In genomic region chr13:108176685-108177274, GRCh38 we compare ENCODE assay signal across 8 cellular contexts. TPM values are rescaled to one million over a fixed set of nuclear protein-coding genes. Genes with fewer than 3 reads are reported as not detected.
DNase-seq lines count a peak whose midpoint lies in the region; ATAC-seq and TF ChIP-seq lines count a peak whose summit lies in the region.

No MANE protein-coding gene starts in this region.

- peaks cover 11% of the 10 kb centered on the region for H3K9me3 Mint-ChIP-seq in activated naive CD8-positive, alpha-beta T cell treated with anti-CD3 and anti-CD28 coated beads, Interleukin-2, amount 50 U/mL, for 24 hours

- no peaks in the 10 kb centered on the region for H3K4me1 Mint-ChIP-seq in activated naive CD8-positive, alpha-beta T cell treated with anti-CD3 and anti-CD28 coated beads, Interleukin-2, amount 50 U/mL, for 24 hours

- H3K27ac ChIP-seq in gastrocnemius medialis = no peak overlapping the region
- no peak overlapping the region for H3K27ac ChIP-seq in coronary artery

- peaks cover 2% of the 10 kb centered on the region for H3K27me3 Mint-ChIP-seq in activated naive CD8-positive, alpha-beta T cell treated with anti-CD3 and anti-CD28 coated beads, Interleukin-2, amount 50 U/mL, for 24 hours

- H3K4me3 ChIP-seq in gastrocnemius medialis (no peak overlapping the region), coronary artery (no peak overlapping the region)

- H3K4me1 ChIP-seq in gastrocnemius medialis = no peaks in the 10 kb centered on the region

- no peaks in the 10 kb centered on the region for H3K36me3 ChIP-seq in gastrocnemius medialis

- no peak for TF ChIP-seq POLR2A in gastrocnemius medialis (IDR thresholded peaks at IDR 0.05)

- DNase-seq in D341Med (ENCODE audit: low spot score) (peak; percentile 53), SK-MEL-5 (ENCODE audit: low read depth, low spot score) (peak; percentile 73), left lobe of liver (ENCODE audit: low spot score) (no peak), gastrocnemius medialis (no peak), coronary artery (ENCODE audit: low spot score) (no peak)
- peak; percentile 70 for DNase-seq in activated naive CD8-positive, alpha-beta T cell treated with anti-CD3 and anti-CD28 coated beads, Interleukin-2, amount 50 U/mL, for 24 hours
- DNase-seq in stimulated activated naive CD8-positive, alpha-beta T cell treated with anti-CD3 and anti-CD28 coated beads, Interleukin-15, Interleukin-2, amounts not matched to agents 100 U/mL and 50 U/mL, for 24 hours = peak; percentile 73

- TF ChIP-seq CTCF in gastrocnemius medialis (IDR thresholded peaks at IDR 0.05 in 4 of 5, conservative IDR thresholded peaks at IDR 0.05 in 1 of 5) (no peak), coronary artery (IDR thresholded peaks at IDR 0.05) (no peak)

- in situ Hi-C loops in SK-MEL-5 (cut with HindIII; ENCODE audit: low pct_unique_long_range_greater_than_20kb, low sequenced_read_pairs) (no loop called here), gastrocnemius medialis (cut with MboI; ENCODE audit: low sequenced_read_pairs in 4 of 4) (no loop called here)

- H3K27me3 ChIP-seq in gastrocnemius medialis = no peaks in the 10 kb centered on the region

- intact Hi-C loops in gastrocnemius medialis (cut with DNase I; ENCODE audit: low total_unique reads) = no loop called here

- no peak overlapping the region for H3K27ac Mint-ChIP-seq in activated naive CD8-positive, alpha-beta T cell treated with anti-CD3 and anti-CD28 coated beads, Interleukin-2, amount 50 U/mL, for 24 hours

- peaks cover 2% of the 10 kb centered on the region for H3K36me3 Mint-ChIP-seq in activated naive CD8-positive, alpha-beta T cell treated with anti-CD3 and anti-CD28 coated beads, Interleukin-2, amount 50 U/mL, for 24 hours (ENCODE audit: low read depth)

- ATAC-seq in GM21786 (IDR thresholded peaks at IDR 0.05; ENCODE audit: unreplicated experiment) (peak; percentile 53), left lobe of liver (peak; percentile 44), gastrocnemius medialis (no peak)
- no peak for ATAC-seq in activated naive CD8-positive, alpha-beta T cell treated with anti-CD3 and anti-CD28 coated beads, Interleukin-2, amount 50 U/mL, for 24 hours
- ATAC-seq in stimulated activated naive CD8-positive, alpha-beta T cell treated with anti-CD3 and anti-CD28 coated beads, Interleukin-15, Interleukin-2, amounts not matched to agents 100 U/mL and 50 U/mL, for 24 hours = no peak

- no peak overlapping the region for H3K4me3 Mint-ChIP-seq in activated naive CD8-positive, alpha-beta T cell treated with anti-CD3 and anti-CD28 coated beads, Interleukin-2, amount 50 U/mL, for 24 hours

- H3K9me3 ChIP-seq in gastrocnemius medialis = peaks cover 0 to 6% (median 0%) of the 10 kb centered on the region in 3 donors

RNA-seq across cellular contexts. Expression of gene LIG4, which starts 38.6 kb away (rescaled TPM):
- 14.0 and 16.7 TPM in 2 replicates for total RNA-seq in SK-MEL-5 (2014; rRNA removed; shearing (Covaris generic))
- 10.1 and 11.2 TPM in 2 replicates for polyA plus RNA-seq in SK-MEL-5 (2015; cell fraction: cytosol; rRNA removed)
- polyA plus RNA-seq in SK-MEL-5 (2015; cell fraction: nucleus; rRNA removed) = 36.3 and 38.1 TPM in 2 replicates
- total RNA-seq in left lobe of liver = 7.1 TPM
- total RNA-seq in gastrocnemius medialis = 10 to 100 TPM in 3 of 4 donors, 1 to 10 TPM in 1; 5.6 to 12.4 (median 11.3) TPM

RNA-seq across cellular contexts. Expression of gene ABHD13, which starts 41.4 kb away (rescaled TPM):
- 9.6 and 10.4 TPM in 2 replicates for total RNA-seq in SK-MEL-5 (2014; rRNA removed; shearing (Covaris generic))
- 10.5 and 11.6 TPM in 2 replicates for polyA plus RNA-seq in SK-MEL-5 (2015; cell fraction: cytosol; rRNA removed)
- polyA plus RNA-seq in SK-MEL-5 (2015; cell fraction: nucleus; rRNA removed) = 20.4 and 23.2 TPM in 2 replicates
- total RNA-seq in left lobe of liver (3.8 TPM), gastrocnemius medialis (10 to 100 TPM in 1 of 4 donors, 1 to 10 TPM in 3; 4.8 to 15.5 (median 6.9) TPM)

Comparison
In these comparisons a context has a peak if more than half of its experiments do, and no peak if none do; other contexts are left out.
1. DNase-seq: peak in D341Med (single experiment), SK-MEL-5 (single experiment), activated naive CD8-positive, alpha-beta T cell treated with anti-CD3 and anti-CD28 coated beads, Interleukin-2, amount 50 U/mL, for 24 hours (single experiment) and stimulated activated naive CD8-positive, alpha-beta T cell treated with anti-CD3 and anti-CD28 coated beads, Interleukin-15, Interleukin-2, amounts not matched to agents 100 U/mL and 50 U/mL, for 24 hours (single experiment); none in left lobe of liver (single experiment), gastrocnemius medialis (0 of 2) and coronary artery (single experiment).
2. ATAC-seq: peak in GM21786 (single experiment) and left lobe of liver (single experiment); none in activated naive CD8-positive, alpha-beta T cell treated with anti-CD3 and anti-CD28 coated beads, Interleukin-2, amount 50 U/mL, for 24 hours (single experiment), stimulated activated naive CD8-positive, alpha-beta T cell treated with anti-CD3 and anti-CD28 coated beads, Interleukin-15, Interleukin-2, amounts not matched to agents 100 U/mL and 50 U/mL, for 24 hours (single experiment) and gastrocnemius medialis (0 of 2).